8 cellular contexts compared by ENCODE assay signal in genomic region chr2:144331652-144332355, GRCh38.
A peak's percentile ranks its signal among the peaks of the same experiment; 100 is the strongest.
DNase-seq lines count a peak whose midpoint lies in the region; ATAC-seq and TF ChIP-seq lines count a peak whose summit lies in the region.

No MANE protein-coding gene starts in this region.

- H3K36me3 ChIP-seq in SJCRH30 (no peaks in the 10 kb centered on the region), thymus (ENCODE audit: control insufficient read depth, insufficient read depth) (no peaks in the 10 kb centered on the region)

- DNase-seq in EL (peak; percentile 12), SJCRH30 (peak in 1 of 2 experiments; percentile 83), mesenteric fat pad (ENCODE audit: low spot score) (peak; percentile 94), DMS 273 treated with DMSO at 0.1 percent for 48 hours (lab: John Stamatoyannopoulos, UW) (no peak)
- peak; percentile 55 for DNase-seq in effector CD4-positive, alpha-beta T cell

- TF ChIP-seq POLR2A in GM19193 (IDR thresholded peaks at IDR 0.05; ENCODE audit: extremely low read depth, insufficient read depth, insufficient read length): peak; percentile 66

- no peaks in the 10 kb centered on the region for H3K4me1 ChIP-seq in SJCRH30
- H3K4me1 ChIP-seq in thymus (ENCODE audit: control insufficient read depth, insufficient read depth, low read length): peaks cover 4% of the 10 kb centered on the region

- ATAC-seq in HG03196 (IDR thresholded peaks at IDR 0.05; ENCODE audit: unreplicated experiment): peak; percentile 73

- H3K27me3 ChIP-seq in SJCRH30: no peaks in the 10 kb centered on the region
- no peaks in the 10 kb centered on the region for H3K27me3 ChIP-seq in thymus (ENCODE audit: control insufficient read depth, insufficient read depth)

- H3K27ac ChIP-seq in SJCRH30 (peak overlapping the region; percentile 75), thymus (ENCODE audit: low read depth) (peak overlapping the region; percentile 90)

- H3K4me3 ChIP-seq in SJCRH30: peak overlapping the region; percentile 72
- H3K4me3 ChIP-seq in thymus (ENCODE audit: low read length): peak overlapping the region; percentile 64

- H3K9me3 ChIP-seq in SJCRH30 (replicated peaks) (peaks cover 3% of the 10 kb centered on the region; the same call in 1 of the 2 replicates), thymus (ENCODE audit: control insufficient read depth) (no peaks in the 10 kb centered on the region)

- WGBS in thymus: under 1% methylated on average over 66 of the region's 67 CpGs
